ENCODE assay signal across 29 cellular contexts in genomic region chr18:79707671-79708070, GRCh38.
"Had no signal": no experiment of that assay in that cellular context is flagged by ENCODE, and none has a peak within 500 bp of the region (broad histone marks: within the 10 kb centered on the region; RNA-seq: fewer than 3 reads in every experiment).

No MANE protein-coding gene starts in this region.

- DNase-seq: activated B cell treated with CpG ODN at 0.5 μM for 24 hours; activated CD4-positive, alpha-beta T cell treated with anti-CD3 and anti-CD28 coated beads for 4 hours; activated CD4-positive, alpha-beta T cell treated with anti-CD3 and anti-CD28 coated beads, Interleukin-2, amount 50 U/mL, for 1 hour; activated CD4-positive, CD25-positive, alpha-beta regulatory T cell treated with anti-CD3 and anti-CD28 coated beads, Interleukin-2, amount 50 U/mL, for 72 hours; activated CD8-positive, alpha-beta T cell treated with anti-CD3 and anti-CD28 coated beads for 36 hours; activated naive CD4-positive, alpha-beta T cell treated with anti-CD3 and anti-CD28 coated beads, Interleukin-2, amount 10 ng/mL, durations not matched to agents 7 days and 5 days; activated naive CD8-positive, alpha-beta T cell treated with anti-CD3 and anti-CD28 coated beads, Interleukin-2, amount 50 U/mL, for 24 hours; activated T-cell treated with anti-CD3 and anti-CD28 coated beads, Interleukin-2, amount 50 U/mL, for 4 hours; caudate nucleus; MM.1S; MV-4-11; NCI-H1092; NCI-H1436 treated with DMSO at 0.1 percent for 48 hours; NCI-H1694 treated with DMSO at 0.1 percent for 48 hours; NCI-H2029; NCI-H345; NCI-H524 treated with DMSO at 0.1 percent for 48 hours; PC-3; Peyer's patch; RPMI8226; SHP77 treated with DMSO at 0.1 percent for 48 hours; SK-N-SH; T-helper 17 cell had no signal

- H3K27me3 ChIP-seq: Peyer's patch, SJSA1 had no signal

- H3K27me3 Mint-ChIP-seq: activated B cell treated with CpG ODN at 0.5 μM for 24 hours; activated CD8-positive, alpha-beta T cell treated with anti-CD3 and anti-CD28 coated beads for 36 hours; activated naive CD4-positive, alpha-beta T cell treated with anti-CD3 and anti-CD28 coated beads, Interleukin-2, amount 10 ng/mL, durations not matched to agents 7 days and 5 days; activated naive CD8-positive, alpha-beta T cell; activated naive CD8-positive, alpha-beta T cell treated with anti-CD3 and anti-CD28 coated beads, Interleukin-2, amount 50 U/mL, for 24 hours; brain; T-helper 17 cell had no signal

- H3K4me3 Mint-ChIP-seq: activated B cell treated with CpG ODN at 0.5 μM for 24 hours; activated CD8-positive, alpha-beta T cell treated with anti-CD3 and anti-CD28 coated beads for 36 hours; activated naive CD4-positive, alpha-beta T cell treated with anti-CD3 and anti-CD28 coated beads, Interleukin-2, amount 10 ng/mL, durations not matched to agents 7 days and 5 days; activated naive CD8-positive, alpha-beta T cell; activated naive CD8-positive, alpha-beta T cell treated with anti-CD3 and anti-CD28 coated beads, Interleukin-2, amount 50 U/mL, for 24 hours; activated T-cell treated with anti-CD3 and anti-CD28 coated beads, Interleukin-2, amount 50 U/mL, for 4 hours; activated T-helper 1 cell treated with anti-CD3 and anti-CD28 coated beads, Interleukin-12 subunit alpha, Interleukin-12 subunit beta, Interleukin-2, Interleukin-4 antibody, amounts not matched to agents 30 ng/mL and 10 ng/mL and 1 ng/mL, durations not matched to agents 14 hours and 24 hours and 36 hours; brain; T-helper 17 cell had no signal

- H3K4me1 Mint-ChIP-seq: activated B cell treated with CpG ODN at 0.5 μM for 24 hours; activated naive CD4-positive, alpha-beta T cell treated with anti-CD3 and anti-CD28 coated beads, Interleukin-2, amount 10 ng/mL, durations not matched to agents 7 days and 5 days; brain had no signal

- ATAC-seq: activated CD8-positive, alpha-beta T cell treated with anti-CD3 and anti-CD28 coated beads for 36 hours; activated naive CD8-positive, alpha-beta T cell treated with anti-CD3 and anti-CD28 coated beads, Interleukin-2, amount 50 U/mL, for 24 hours; activated T-cell treated with anti-CD3 and anti-CD28 coated beads, Interleukin-2, amount 50 U/mL, for 4 hours; PC-3; T-helper 17 cell had no signal

- H3K27ac ChIP-seq: KMS-11, Peyer's patch, SJSA1, VCaP had no signal

- H3K9me3 ChIP-seq: Peyer's patch, SJSA1, SK-N-SH had no signal

- H3K4me1 ChIP-seq: Peyer's patch, SJSA1 had no signal

- H3K9me3 Mint-ChIP-seq: activated B cell treated with CpG ODN at 0.5 μM for 24 hours; activated CD8-positive, alpha-beta T cell treated with anti-CD3 and anti-CD28 coated beads for 36 hours; activated naive CD4-positive, alpha-beta T cell treated with anti-CD3 and anti-CD28 coated beads, Interleukin-2, amount 10 ng/mL, durations not matched to agents 7 days and 5 days; activated naive CD8-positive, alpha-beta T cell treated with anti-CD3 and anti-CD28 coated beads, Interleukin-2, amount 50 U/mL, for 24 hours; activated T-cell treated with anti-CD3 and anti-CD28 coated beads, Interleukin-2, amount 50 U/mL, for 4 hours; activated T-helper 1 cell treated with anti-CD3 and anti-CD28 coated beads, Interleukin-12 subunit alpha, Interleukin-12 subunit beta, Interleukin-2, Interleukin-4 antibody, amounts not matched to agents 30 ng/mL and 10 ng/mL and 1 ng/mL, durations not matched to agents 14 hours and 24 hours and 36 hours; brain had no signal

- H3K4me3 ChIP-seq: Peyer's patch, SJSA1 had no signal

- H3K27ac Mint-ChIP-seq: activated B cell treated with CpG ODN at 0.5 μM for 24 hours; activated naive CD4-positive, alpha-beta T cell treated with anti-CD3 and anti-CD28 coated beads, Interleukin-2, amount 10 ng/mL, durations not matched to agents 7 days and 5 days; activated naive CD8-positive, alpha-beta T cell; activated T-helper 1 cell treated with anti-CD3 and anti-CD28 coated beads, Interleukin-12 subunit alpha, Interleukin-12 subunit beta, Interleukin-2, Interleukin-4 antibody, amounts not matched to agents 30 ng/mL and 10 ng/mL and 1 ng/mL, durations not matched to agents 14 hours and 24 hours and 36 hours; brain; T-helper 17 cell had no signal
